Comparison of ENCODE assay signal across 8 cellular contexts in the genomic region with DNA sequence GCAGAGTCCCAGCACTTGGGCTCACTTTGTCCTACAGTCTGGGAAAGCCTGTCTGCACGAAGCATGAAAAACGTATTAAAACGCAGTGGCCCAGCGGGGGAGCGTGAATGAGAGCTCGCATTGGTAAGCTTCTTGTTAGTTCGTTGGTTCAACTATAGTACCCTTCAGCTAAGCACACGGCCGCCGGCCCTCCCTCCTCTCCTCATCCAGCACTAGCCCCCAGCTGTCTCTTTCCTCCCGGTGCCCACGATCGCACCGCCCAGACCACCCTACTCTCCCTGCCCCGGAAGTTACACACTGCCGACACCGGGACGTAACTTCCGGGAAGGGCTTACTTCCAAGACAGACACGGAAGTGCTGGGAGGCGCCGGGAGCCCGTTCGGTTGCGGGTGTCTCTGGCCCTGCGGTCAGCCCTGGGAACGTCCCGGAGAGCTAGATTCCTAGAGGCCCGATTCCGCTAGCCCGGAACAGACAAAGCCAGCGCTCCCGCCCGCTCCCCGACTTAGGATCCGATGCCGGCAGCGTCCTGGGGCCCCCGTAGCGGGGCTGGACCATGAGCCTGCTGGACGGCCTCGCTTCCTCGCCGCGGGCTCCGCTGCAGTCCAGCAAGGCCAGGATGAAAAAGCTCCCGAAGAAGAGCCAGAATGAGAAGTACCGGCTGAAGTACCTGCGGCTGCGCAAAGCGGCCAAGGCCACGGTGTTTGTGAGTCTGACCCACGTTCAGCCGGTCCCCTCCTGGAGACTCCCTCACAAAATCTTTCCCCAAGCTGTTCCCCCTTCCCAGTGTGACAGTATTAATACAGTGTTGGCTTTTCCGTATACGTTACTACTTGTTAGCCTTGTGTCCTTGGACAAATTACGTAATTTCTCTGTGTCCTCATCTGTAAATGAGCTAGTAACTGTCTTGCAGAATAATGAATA. TPM values are rescaled to one million over a fixed set of nuclear protein-coding genes. Genes with fewer than 3 reads are reported as not detected.
A peak's percentile ranks its signal among the peaks of the same experiment; 100 is the strongest.
DNase-seq lines count a peak whose midpoint lies in the region; ATAC-seq, FAIRE-seq and TF ChIP-seq lines count a peak whose summit lies in the region.

A gene with protein sequence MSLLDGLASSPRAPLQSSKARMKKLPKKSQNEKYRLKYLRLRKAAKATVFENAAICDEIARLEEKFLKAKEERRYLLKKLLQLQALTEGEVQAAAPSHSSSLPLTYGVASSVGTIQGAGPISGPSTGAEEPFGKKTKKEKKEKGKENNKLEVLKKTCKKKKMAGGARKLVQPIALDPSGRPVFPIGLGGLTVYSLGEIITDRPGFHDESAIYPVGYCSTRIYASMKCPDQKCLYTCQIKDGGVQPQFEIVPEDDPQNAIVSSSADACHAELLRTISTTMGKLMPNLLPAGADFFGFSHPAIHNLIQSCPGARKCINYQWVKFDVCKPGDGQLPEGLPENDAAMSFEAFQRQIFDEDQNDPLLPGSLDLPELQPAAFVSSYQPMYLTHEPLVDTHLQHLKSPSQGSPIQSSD (plus strand): TSS at position 334 of the 921 bp plus-strand sequence. CDS start 220 bp downstream, at position 554.

- peak within 1 kb of the TSS; percentile 89 for H3K27ac ChIP-seq in smooth muscle cell (ENCODE audit: low read depth)

- peak within 1 kb of the TSS; percentile 81 for H2AFZ ChIP-seq in smooth muscle cell (ENCODE audit: low read depth)

- peaks cover 3% of the 10 kb centered on the region for H3K27me3 ChIP-seq in bronchial epithelial cell (ENCODE audit: control insufficient read depth, insufficient read depth, low read length)
- H3K27me3 ChIP-seq in smooth muscle cell (ENCODE audit: low read depth) = peaks cover 12% of the 10 kb centered on the region

- peak within 1 kb of the TSS; percentile 93 for H3K4me2 ChIP-seq in smooth muscle cell

- peak within 1 kb of the TSS; percentile 96 for H3K9ac ChIP-seq in smooth muscle cell (ENCODE audit: low read depth)

- H3K36me3 Mint-ChIP-seq in WTC11 = peaks cover 20% of the 10 kb centered on the region

- H3K27me3 Mint-ChIP-seq in WTC11 (ENCODE audit: low read depth) = peaks cover 14% of the 10 kb centered on the region

- no peaks in the 10 kb centered on the region for H3K9me3 ChIP-seq in smooth muscle cell (replicated peaks; ENCODE audit: low read depth)

- 2% methylated on average over 56 of the region's 57 CpGs for WGBS in smooth muscle cell (ENCODE audit: low lambda C conversion rate)

- no peaks in the 10 kb centered on the region for H3K9me3 Mint-ChIP-seq in WTC11

- H3K36me3 ChIP-seq in bronchial epithelial cell (ENCODE audit: control insufficient read depth, insufficient read depth, low read length) = peaks cover 13% of the 10 kb centered on the region
- peaks cover 5% of the 10 kb centered on the region for H3K36me3 ChIP-seq in smooth muscle cell (ENCODE audit: low read depth)

- DNase-seq in AG04449 (ENCODE audit: low read depth, low spot score) = peak; percentile 42
- DNase-seq in NCI-H2227 treated with DMSO at 0.1 percent for 48 hours (lab: John Stamatoyannopoulos, UW) = peak; percentile 81
- DNase-seq in WTC11 (ENCODE audit: low spot score) = peak; percentile 79
- peak; percentile 76 for DNase-seq in bronchial epithelial cell (ENCODE audit: low read depth)
- peak; percentile 93 for DNase-seq in iPS-NIHi11 (ENCODE audit: low spot score)
- peak; percentile 64 for DNase-seq in smooth muscle cell (lab: John Stamatoyannopoulos, UW; ENCODE audit: unreplicated experiment)

- peak within 1 kb of the TSS; percentile 87 for H3K4me3 ChIP-seq in AG04449 (ENCODE audit: low read depth, low read length)
- H3K4me3 ChIP-seq in bronchial epithelial cell (ENCODE audit: low read depth, low read length) = peak within 1 kb of the TSS; percentile 79
- peak within 1 kb of the TSS; percentile 68 for H3K4me3 ChIP-seq in smooth muscle cell

- H3K79me2 ChIP-seq in smooth muscle cell (ENCODE audit: low read depth) = peaks cover 22% of the 10 kb centered on the region

- POLR2A ChIA-PET in AG04449 (lab: Yijun Ruan, JAX) = interaction anchor here (0.8 to 1.7 kb wide), 3 partner anchors 20 to 298 kb away, joined by 3 to 10 read pairs (median 5); no protein-coding TSS in a partner anchor
- POLR2A ChIA-PET in WTC11 (lab: Charles Lee) = interaction anchor here (0.6 to 1.2 kb wide), 2 partner anchors 86 to 289 kb away, joined by 3 to 4 read pairs; no protein-coding TSS in a partner anchor

- TF ChIP-seq CTCF in AG04449 (IDR thresholded peaks at IDR 0.05; ENCODE audit: insufficient read depth, low read length, missing control alignments) = no peak
- TF ChIP-seq CTCF in WTC11 (IDR thresholded peaks at IDR 0.05) = no peak
- no peak for TF ChIP-seq CTCF in bronchial epithelial cell (IDR thresholded peaks at IDR 0.05; ENCODE audit: insufficient read depth, low read length, severe bottlenecking)
- TF ChIP-seq CTCF in smooth muscle cell (IDR thresholded peaks at IDR 0.05; ENCODE audit: borderline replicate concordance, insufficient read depth, poor library complexity, severe bottlenecking) = no peak

- peaks cover 20% of the 10 kb centered on the region for H4K20me1 ChIP-seq in smooth muscle cell (ENCODE audit: low read depth)

- CTCF ChIA-PET in AG04449 (lab: Yijun Ruan, JAX) = interaction anchor here (0.6 to 5.4 kb wide), 10 partner anchors 11 to 254 kb away, joined by 3 to 35 read pairs (median 4); no protein-coding TSS in a partner anchor
- CTCF ChIA-PET in WTC11 (lab: Charles Lee) = interaction anchor here (0.9 to 1.3 kb wide), 13 partner anchors 11 to 551 kb away, joined by 3 to 9 read pairs (median 5); a partner anchor contains a TSS

- H3K4me3 Mint-ChIP-seq in WTC11 = peak within 1 kb of the TSS; percentile 97

- no peak for FAIRE-seq in bronchial epithelial cell (lab: Jason Lieb, UNC)

- peak within 1 kb of the TSS; percentile 90 for H3K27ac Mint-ChIP-seq in WTC11

- ATAC-seq in GM18907 (IDR thresholded peaks at IDR 0.05; ENCODE audit: unreplicated experiment) = peak; percentile 99
- ATAC-seq in HG03139 (IDR thresholded peaks at IDR 0.05; ENCODE audit: unreplicated experiment) = peak; percentile 98
- ATAC-seq in WTC11 = peak; percentile 98

- peaks cover 11% of the 10 kb centered on the region for H3K4me1 ChIP-seq in smooth muscle cell (ENCODE audit: low read depth)

- peaks cover 11% of the 10 kb centered on the region for H3K4me1 Mint-ChIP-seq in WTC11

- H3F3A ChIP-seq in smooth muscle cell (ENCODE audit: low read depth) = no peaks in the 10 kb centered on the region

TF ChIP-seq in WTC11, 78 proteins besides CTCF, POLR2A, EP300 and RAD21 (continues in another document):
- TF ChIP-seq ATF1 (CRISPR knock-in tag; IDR thresholded peaks at IDR 0.05) = no peak
- no peak for TF ChIP-seq NR2C2 (CRISPR knock-in tag; IDR thresholded peaks at IDR 0.05)
- TF ChIP-seq, protein P1, sequence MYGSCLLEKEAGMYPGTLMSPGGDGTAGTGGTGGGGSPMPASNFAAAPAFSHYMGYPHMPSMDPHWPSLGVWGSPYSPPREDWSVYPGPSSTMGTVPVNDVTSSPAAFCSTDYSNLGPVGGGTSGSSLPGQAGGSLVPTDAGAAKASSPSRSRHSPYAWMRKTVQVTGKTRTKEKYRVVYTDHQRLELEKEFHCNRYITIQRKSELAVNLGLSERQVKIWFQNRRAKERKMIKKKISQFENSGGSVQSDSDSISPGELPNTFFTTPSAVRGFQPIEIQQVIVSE (CRISPR knock-in tag; IDR thresholded peaks at IDR 0.05; ENCODE audit: borderline replicate concordance) = no peak
- TF ChIP-seq HMGA2 (CRISPR knock-in tag; IDR thresholded peaks at IDR 0.05) = no peak
- no peak for TF ChIP-seq ZNF423 (CRISPR knock-in tag; IDR thresholded peaks at IDR 0.05)
- 0 out of 2 replicates have a peak, but pooled peaks have one; percentile 10 for TF ChIP-seq TEAD1 (CRISPR knock-in tag; IDR thresholded peaks at IDR 0.05)
- TF ChIP-seq ZNF138 (CRISPR knock-in tag; conservative IDR thresholded peaks at IDR 0.05) = no peak
- TF ChIP-seq, protein P2, sequence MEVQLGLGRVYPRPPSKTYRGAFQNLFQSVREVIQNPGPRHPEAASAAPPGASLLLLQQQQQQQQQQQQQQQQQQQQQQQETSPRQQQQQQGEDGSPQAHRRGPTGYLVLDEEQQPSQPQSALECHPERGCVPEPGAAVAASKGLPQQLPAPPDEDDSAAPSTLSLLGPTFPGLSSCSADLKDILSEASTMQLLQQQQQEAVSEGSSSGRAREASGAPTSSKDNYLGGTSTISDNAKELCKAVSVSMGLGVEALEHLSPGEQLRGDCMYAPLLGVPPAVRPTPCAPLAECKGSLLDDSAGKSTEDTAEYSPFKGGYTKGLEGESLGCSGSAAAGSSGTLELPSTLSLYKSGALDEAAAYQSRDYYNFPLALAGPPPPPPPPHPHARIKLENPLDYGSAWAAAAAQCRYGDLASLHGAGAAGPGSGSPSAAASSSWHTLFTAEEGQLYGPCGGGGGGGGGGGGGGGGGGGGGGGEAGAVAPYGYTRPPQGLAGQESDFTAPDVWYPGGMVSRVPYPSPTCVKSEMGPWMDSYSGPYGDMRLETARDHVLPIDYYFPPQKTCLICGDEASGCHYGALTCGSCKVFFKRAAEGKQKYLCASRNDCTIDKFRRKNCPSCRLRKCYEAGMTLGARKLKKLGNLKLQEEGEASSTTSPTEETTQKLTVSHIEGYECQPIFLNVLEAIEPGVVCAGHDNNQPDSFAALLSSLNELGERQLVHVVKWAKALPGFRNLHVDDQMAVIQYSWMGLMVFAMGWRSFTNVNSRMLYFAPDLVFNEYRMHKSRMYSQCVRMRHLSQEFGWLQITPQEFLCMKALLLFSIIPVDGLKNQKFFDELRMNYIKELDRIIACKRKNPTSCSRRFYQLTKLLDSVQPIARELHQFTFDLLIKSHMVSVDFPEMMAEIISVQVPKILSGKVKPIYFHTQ (CRISPR knock-in tag; IDR thresholded peaks at IDR 0.05) = no peak
- no peak for TF ChIP-seq TP53 (CRISPR knock-in tag; IDR thresholded peaks at IDR 0.05)
- no peak for TF ChIP-seq SMAD3 (CRISPR knock-in tag; IDR thresholded peaks at IDR 0.05; ENCODE audit: borderline replicate concordance)
- no peak for TF ChIP-seq JAZF1 (CRISPR knock-in tag; IDR thresholded peaks at IDR 0.05)
- TF ChIP-seq KAT7 (CRISPR knock-in tag; IDR thresholded peaks at IDR 0.05; ENCODE audit: borderline replicate concordance) = no peak
- TF ChIP-seq SP1 (CRISPR knock-in tag; conservative IDR thresholded peaks at IDR 0.05) = peak; percentile 62
- TF ChIP-seq CREB1 (CRISPR knock-in tag; IDR thresholded peaks at IDR 0.05) = no peak
- no peak for TF ChIP-seq SOX15 (CRISPR knock-in tag; IDR thresholded peaks at IDR 0.05)
- no peak for TF ChIP-seq NFYB (CRISPR knock-in tag; conservative IDR thresholded peaks at IDR 0.05; ENCODE audit: low read depth)

RNA-seq across cellular contexts. Expression of the gene that starts here (rescaled TPM):
- total RNA-seq in WTC11 (2021) (25.4 to 30.3 TPM (median 30.0 TPM) in 3 replicates), bronchial epithelial cell (21.9 and 28.0 TPM in 2 replicates), smooth muscle cell (23.4 and 30.6 TPM in 2 replicates)
- polyA plus RNA-seq in smooth muscle cell = 28.5 and 28.9 TPM in 2 replicates

Comparison
In these comparisons a context has a peak if more than half of its experiments do, and no peak if none do; other contexts are left out.
1. Peak in every context shown above with its lines: DNase-seq, ATAC-seq, H3K4me3 ChIP-seq and H3K27ac ChIP-seq.
2. DNase-seq: peak in every context shown above with its lines; median percentile 93 in iPS-NIHi11; 81 in NCI-H2227 treated with DMSO at 0.1 percent for 48 hours; 79 in WTC11; 76 in bronchial epithelial cell; 64 in smooth muscle cell; 42 in AG04449.